10 cellular contexts compared by ENCODE assay signal in genomic region chr2:96117701-96118588, GRCh38. TPM values are rescaled to one million over a fixed set of nuclear protein-coding genes. Genes with fewer than 3 reads are reported as not detected.
A peak's percentile ranks its signal among the peaks of the same experiment; 100 is the strongest.
DNase-seq lines count a peak whose midpoint lies in the region; ATAC-seq, FAIRE-seq and TF ChIP-seq lines count a peak whose summit lies in the region.
"Had no signal": no experiment of that assay in that cellular context is flagged by ENCODE, and none has a peak within 500 bp of the region (broad histone marks: within the 10 kb centered on the region; RNA-seq: fewer than 3 reads in every experiment).

No MANE protein-coding gene starts in this region.

- no peak overlapping the region for H3K14ac ChIP-seq in IMR-90 (replicated peaks; ENCODE audit: low read depth, low read length)

- H2AFZ ChIP-seq in IMR-90 (replicated peaks; ENCODE audit: low read length, poor library complexity): no peak overlapping the region
- no peak overlapping the region for H2AFZ ChIP-seq in osteoblast (ENCODE audit: low read length)

- peak overlapping the region; percentile 37 for H2AK9ac ChIP-seq in IMR-90 (replicated peaks; ENCODE audit: low read depth, low read length, poor library complexity)

- H3K23ac ChIP-seq in IMR-90 (ENCODE audit: low read depth, low read length): no peak overlapping the region

- no peak overlapping the region for H3K4me2 ChIP-seq in IMR-90 (ENCODE audit: low read depth, low read length)
- no peak overlapping the region for H3K4me2 ChIP-seq in osteoblast (ENCODE audit: insufficient read depth, low read length)

- H3K56ac ChIP-seq in IMR-90 (ENCODE audit: extremely low read depth, insufficient read depth, low read length): no peak overlapping the region

- no peak overlapping the region for H2BK5ac ChIP-seq in IMR-90 (ENCODE audit: low read depth, low read length, poor library complexity, severe bottlenecking)

- CTCF ChIA-PET in activated CD4-positive, alpha-beta T cell treated with anti-CD3 and anti-CD28 coated beads for 36 hours (lab: Charles Lee): interaction anchor here (0.6 to 4.2 kb wide), 24 partner anchors 10 to 665 kb away, joined by 3 to 33 read pairs (median 4); partner anchors contain the start of genes ANKRD36C and ASTL
- CTCF ChIA-PET in IMR-90 (lab: Yijun Ruan, JAX): interaction anchor here (0.7 to 1.7 kb wide), 4 partner anchors 9 to 56 kb away, joined by 3 to 5 read pairs (median 4); no protein-coding TSS in a partner anchor

- no peaks in the 10 kb centered on the region for H3K9me1 ChIP-seq in IMR-90 (ENCODE audit: insufficient read depth, low read length)

- H3K36me3 Mint-ChIP-seq in activated CD4-positive, alpha-beta T cell treated with anti-CD3 and anti-CD28 coated beads for 36 hours (ENCODE audit: low read depth): no peaks in the 10 kb centered on the region

- H2BK20ac ChIP-seq in IMR-90 (ENCODE audit: low read depth, low read length): no peak overlapping the region

- peaks cover 10% of the 10 kb centered on the region for H3K4me1 Mint-ChIP-seq in activated CD4-positive, alpha-beta T cell treated with anti-CD3 and anti-CD28 coated beads for 36 hours

- no peak for FAIRE-seq in bronchial epithelial cell (lab: Jason Lieb, UNC)

- BruUV-seq in IMR-90 (replicated peaks; lab: Mats Ljungman, UMichigan): no TSS peak

- in situ Hi-C loops in IMR-90 (cut with MboI; ENCODE audit: low sequenced_read_pairs): loop anchor here (25.0 kb wide), 1 partner anchor 106 kb away; no protein-coding TSS in a partner anchor

- no peaks in the 10 kb centered on the region for H3K79me2 ChIP-seq in osteoblast (ENCODE audit: insufficient read depth, low read length)

- POLR2A ChIA-PET in activated CD4-positive, alpha-beta T cell treated with anti-CD3 and anti-CD28 coated beads for 36 hours (lab: Charles Lee): interaction anchor here (0.7 kb wide), 1 partner anchor 88 kb away, joined by 3 read pairs; no protein-coding TSS in a partner anchor
- POLR2A ChIA-PET in IMR-90 (lab: Charles Lee; ENCODE audit: unreplicated experiment): no interaction called here

- no peak overlapping the region for H4K8ac ChIP-seq in IMR-90 (ENCODE audit: low read depth in 2 of 2, low read length in 2 of 2)

- H2AK5ac ChIP-seq in IMR-90 (ENCODE audit: low read depth, low read length): no peak overlapping the region

- H3K27me3 Mint-ChIP-seq in activated CD4-positive, alpha-beta T cell treated with anti-CD3 and anti-CD28 coated beads for 36 hours: peaks cover 36% of the 10 kb centered on the region

- no peak overlapping the region for H3K27ac Mint-ChIP-seq in activated CD4-positive, alpha-beta T cell treated with anti-CD3 and anti-CD28 coated beads for 36 hours

- intact Hi-C loops in activated CD4-positive, alpha-beta T cell treated with anti-CD3 and anti-CD28 coated beads for 36 hours (cut with DNase I, micrococcal nuclease): loop anchor here (1.0 to 10.0 kb wide), 5 partner anchors 24 to 149 kb away; partner anchors contain the start of genes CIAO1 (in 1 of the 2) and TMEM127 (in 1 of the 2)
- intact Hi-C loops in IMR-90 (cut with micrococcal nuclease): no loop called here

- H3K27me3 ChIP-seq in IMR-90 (ENCODE audit: control insufficient read depth, insufficient read depth, low read length) (peaks cover 87% of the 10 kb centered on the region), bronchial epithelial cell (ENCODE audit: control insufficient read depth, insufficient read depth, low read length) (peaks cover 17% of the 10 kb centered on the region), osteoblast (ENCODE audit: insufficient read depth, low read length) (peaks cover 70% of the 10 kb centered on the region)

- TF ChIP-seq POLR2A in IMR-90 (IDR thresholded peaks at IDR 0.05; ENCODE audit: low read depth, low read length): no peak

- H3K4ac ChIP-seq in IMR-90 (ENCODE audit: low read depth, low read length): no peak overlapping the region

- no peak overlapping the region for H3K27ac ChIP-seq in IMR-90 (ENCODE audit: insufficient read depth, low read length)
- H3K27ac ChIP-seq in osteoblast (ENCODE audit: low read depth, low read length): no peak overlapping the region

- no peak overlapping the region for H4K91ac ChIP-seq in IMR-90 (ENCODE audit: insufficient read depth, low read depth, low read length)

- H3K9me3 ChIP-seq in IMR-90 (ENCODE audit: control insufficient read depth, insufficient read depth, low read length) (no peaks in the 10 kb centered on the region; the same call in 1 of the 2 replicates), osteoblast (ENCODE audit: low read depth, low read length) (no peaks in the 10 kb centered on the region)

- peak overlapping the region; percentile 55 for H3K4me3 Mint-ChIP-seq in activated CD4-positive, alpha-beta T cell treated with anti-CD3 and anti-CD28 coated beads for 36 hours

- ATAC-seq in activated CD4-positive, alpha-beta T cell treated with anti-CD3 and anti-CD28 coated beads for 36 hours: no peak
- no peak for ATAC-seq in IMR-90 (ENCODE audit: low read depth)

- no peaks in the 10 kb centered on the region for H3K79me1 ChIP-seq in IMR-90 (ENCODE audit: low read depth in 1 of 2, low read length in 2 of 2)

- no peak overlapping the region for H4K5ac ChIP-seq in IMR-90 (ENCODE audit: low read depth, low read length)

- TF ChIP-seq CTCF in IMR-90 (conservative IDR thresholded peaks at IDR 0.05; ENCODE audit: low read depth, low read length): no peak
- peak; percentile 24 for TF ChIP-seq CTCF in bronchial epithelial cell (IDR thresholded peaks at IDR 0.05; ENCODE audit: insufficient read depth, low read length, severe bottlenecking)
- TF ChIP-seq CTCF in osteoblast (IDR thresholded peaks at IDR 0.05; ENCODE audit: extremely low read depth, low read depth, low read length): no peak

- DNase-seq in activated CD4-positive, alpha-beta T cell treated with anti-CD3 and anti-CD28 coated beads for 36 hours: peak; percentile 34
- no peak for DNase-seq in activated CD4-positive, alpha-beta T cell treated with anti-CD3 and anti-CD28 coated beads, Interleukin-2, amount 50 U/mL, for 1 hour
- DNase-seq in IMR-90 (no peak), bronchial epithelial cell (ENCODE audit: low read depth) (peak; percentile 8), osteoblast (ENCODE audit: insufficient read length, low spot score, missing footprints) (peak; percentile 84), NCI-H1105 (lab: John Stamatoyannopoulos, UW) (no peak), NCI-H2171 treated with DMSO at 0.1 percent for 48 hours (lab: John Stamatoyannopoulos, UW) (no peak)
- DNase-seq in stimulated activated CD4-positive, alpha-beta T cell treated with anti-CD3 and anti-CD28 coated beads, Interleukin-2, amount 100 ng/mL, for 48 hours: no peak

- H3K4me3 ChIP-seq in IMR-90 (ENCODE audit: insufficient read depth, low read depth, low read length) (no peak overlapping the region), bronchial epithelial cell (ENCODE audit: low read depth, low read length) (no peak overlapping the region), osteoblast (ENCODE audit: insufficient read depth, low read length) (no peak overlapping the region)

- no peak overlapping the region for H3K18ac ChIP-seq in IMR-90 (ENCODE audit: low read depth, low read length)

- 0 out of 2 replicates have a peak, but pooled peaks cover 4% of the 10 kb centered on the region for H4K20me1 ChIP-seq in IMR-90 (ENCODE audit: insufficient read depth, low read length)
- no peaks in the 10 kb centered on the region for H4K20me1 ChIP-seq in osteoblast (ENCODE audit: insufficient read depth, low read length)

- H3K36me3 ChIP-seq in IMR-90 (ENCODE audit: control insufficient read depth, insufficient read depth, low read length): no peaks in the 10 kb centered on the region
- H3K36me3 ChIP-seq in bronchial epithelial cell (ENCODE audit: control insufficient read depth, insufficient read depth, low read length): no peaks in the 10 kb centered on the region
- H3K36me3 ChIP-seq in osteoblast (ENCODE audit: insufficient read depth, low read length): no peaks in the 10 kb centered on the region

- H3K4me1 ChIP-seq in IMR-90 (ENCODE audit: control insufficient read depth, insufficient read depth, low read length) (peaks cover 2% of the 10 kb centered on the region; the same call in 1 of the 2 replicates), osteoblast (ENCODE audit: insufficient read depth, low read length) (no peaks in the 10 kb centered on the region)

- no peak overlapping the region for H2BK15ac ChIP-seq in IMR-90 (ENCODE audit: low read depth, low read length)

- TF ChIP-seq RAD21 in IMR-90 (IDR thresholded peaks at IDR 0.05; ENCODE audit: low read length): no peak

- no peaks in the 10 kb centered on the region for H3K9me3 Mint-ChIP-seq in activated CD4-positive, alpha-beta T cell treated with anti-CD3 and anti-CD28 coated beads for 36 hours (ENCODE audit: low read depth)

- dilution Hi-C loops in IMR-90 (cut with HindIII; ENCODE audit: low sequenced_read_pairs, unreplicated experiment): no loop called here

- no peak overlapping the region for H2BK120ac ChIP-seq in IMR-90 (ENCODE audit: low read depth, low read length)

- H3K9ac ChIP-seq in IMR-90 (ENCODE audit: low read depth, low read length): no peak overlapping the region

- 49% methylated on average over 5 of the region's 17 CpGs; no CpG with 5 or more reads in 1 of the 2 experiments for WGBS in IMR-90 (ENCODE audit: extremely low coverage in 2 of 2, insufficient read length in 1 of 2), 2 experiments

TF ChIP-seq in IMR-90, 13 proteins besides CTCF, POLR2A, EP300 and RAD21 (continues in another document):
- TF ChIP-seq CEBPB (IDR thresholded peaks at IDR 0.05; ENCODE audit: low read depth, low read length): no peak

RNA-seq across cellular contexts. Expression of gene ADRA2B, which starts 1.6 kb away (rescaled TPM):
- under 1 TPM; 0.30 to 0.54 TPM for total RNA-seq in activated CD4-positive, alpha-beta T cell treated with anti-CD3 and anti-CD28 coated beads for 36 hours
- total RNA-seq in IMR-90 (2012; rRNA removed) (not detected in 2 replicates), bronchial epithelial cell (not detected in 2 replicates), osteoblast (under 0.01 TPM in 1 of 2 replicates, not detected in the other)
- not detected in 2 replicates for polyA plus RNA-seq in IMR-90 (2012; rRNA removed)
- polyA plus RNA-seq in IMR-90 (2012; cell fraction: cytosol; rRNA removed): not detected in 2 replicates
- 0.17 and 0.40 TPM in 2 replicates for polyA plus RNA-seq in IMR-90 (2012; cell fraction: nucleus; rRNA removed; ENCODE audit: low replicate concordance)
- total RNA-seq: NCI-H460 had no signal

RNA-seq across cellular contexts. Expression of gene ASTL, which starts 20.4 kb away (rescaled TPM):
- total RNA-seq in activated CD4-positive, alpha-beta T cell treated with anti-CD3 and anti-CD28 coated beads for 36 hours: 1 to 10 TPM; 2.5 to 2.8 TPM
- not detected in 2 replicates for total RNA-seq in IMR-90 (2012; rRNA removed)
- polyA plus RNA-seq in IMR-90 (2012; rRNA removed): not detected in 2 replicates
- 0.04 TPM in 1 of 2 replicates, not detected in the other for polyA plus RNA-seq in IMR-90 (2012; cell fraction: cytosol; rRNA removed)
- 0.25 and 0.48 TPM in 2 replicates for polyA plus RNA-seq in IMR-90 (2012; cell fraction: nucleus; rRNA removed; ENCODE audit: low replicate concordance)
- total RNA-seq in bronchial epithelial cell: 0.13 TPM in 1 of 2 replicates, not detected in the other
- not detected in 2 replicates for total RNA-seq in osteoblast
- total RNA-seq: dermis microvascular lymphatic vessel endothelial cell, NCI-H460 had no signal

RNA-seq across cellular contexts. Expression of gene DUSP2, which starts 27.3 kb away (rescaled TPM):
- 100 to 1,000 TPM; 248 to 407 TPM for total RNA-seq in activated CD4-positive, alpha-beta T cell treated with anti-CD3 and anti-CD28 coated beads for 36 hours
- total RNA-seq in IMR-90 (2012; rRNA removed): 1.8 and 2.5 TPM in 2 replicates
- polyA plus RNA-seq in IMR-90 (2012; rRNA removed): 3.8 and 4.8 TPM in 2 replicates
- polyA plus RNA-seq in IMR-90 (2012; cell fraction: cytosol; rRNA removed): 2.9 and 15.4 TPM in 2 replicates
- polyA plus RNA-seq in IMR-90 (2012; cell fraction: nucleus; rRNA removed; ENCODE audit: low replicate concordance): 61.4 and 76.2 TPM in 2 replicates
- total RNA-seq in bronchial epithelial cell: 1.8 and 5.3 TPM in 2 replicates
- 2.7 and 3.3 TPM in 2 replicates for total RNA-seq in osteoblast

Comparison
In these comparisons a context has a peak if more than half of its experiments do, and no peak if none do; other contexts are left out.
1. DNase-seq: peak in activated CD4-positive, alpha-beta T cell treated with anti-CD3 and anti-CD28 coated beads for 36 hours (single experiment), bronchial epithelial cell (single experiment) and osteoblast (single experiment); none in activated CD4-positive, alpha-beta T cell treated with anti-CD3 and anti-CD28 coated beads, Interleukin-2, amount 50 U/mL, for 1 hour (single experiment), IMR-90 (single experiment), NCI-H1105 (single experiment), NCI-H2171 treated with DMSO at 0.1 percent for 48 hours (single experiment) and stimulated activated CD4-positive, alpha-beta T cell treated with anti-CD3 and anti-CD28 coated beads, Interleukin-2, amount 100 ng/mL, for 48 hours (0 of 2).
2. RNA of gene DUSP2, which starts 27.3 kb away (total RNA-seq): 248 to 407 TPM in activated CD4-positive, alpha-beta T cell treated with anti-CD3 and anti-CD28 coated beads for 36 hours; 1.8 to 5.3 TPM in bronchial epithelial cell, 2.7 to 3.3 TPM in osteoblast and 1.8 to 2.5 TPM in IMR-90; every median in the first group is over 10 times any median in the second.